ENCODE assay signal across 1 cellular context in the genomic region with DNA sequence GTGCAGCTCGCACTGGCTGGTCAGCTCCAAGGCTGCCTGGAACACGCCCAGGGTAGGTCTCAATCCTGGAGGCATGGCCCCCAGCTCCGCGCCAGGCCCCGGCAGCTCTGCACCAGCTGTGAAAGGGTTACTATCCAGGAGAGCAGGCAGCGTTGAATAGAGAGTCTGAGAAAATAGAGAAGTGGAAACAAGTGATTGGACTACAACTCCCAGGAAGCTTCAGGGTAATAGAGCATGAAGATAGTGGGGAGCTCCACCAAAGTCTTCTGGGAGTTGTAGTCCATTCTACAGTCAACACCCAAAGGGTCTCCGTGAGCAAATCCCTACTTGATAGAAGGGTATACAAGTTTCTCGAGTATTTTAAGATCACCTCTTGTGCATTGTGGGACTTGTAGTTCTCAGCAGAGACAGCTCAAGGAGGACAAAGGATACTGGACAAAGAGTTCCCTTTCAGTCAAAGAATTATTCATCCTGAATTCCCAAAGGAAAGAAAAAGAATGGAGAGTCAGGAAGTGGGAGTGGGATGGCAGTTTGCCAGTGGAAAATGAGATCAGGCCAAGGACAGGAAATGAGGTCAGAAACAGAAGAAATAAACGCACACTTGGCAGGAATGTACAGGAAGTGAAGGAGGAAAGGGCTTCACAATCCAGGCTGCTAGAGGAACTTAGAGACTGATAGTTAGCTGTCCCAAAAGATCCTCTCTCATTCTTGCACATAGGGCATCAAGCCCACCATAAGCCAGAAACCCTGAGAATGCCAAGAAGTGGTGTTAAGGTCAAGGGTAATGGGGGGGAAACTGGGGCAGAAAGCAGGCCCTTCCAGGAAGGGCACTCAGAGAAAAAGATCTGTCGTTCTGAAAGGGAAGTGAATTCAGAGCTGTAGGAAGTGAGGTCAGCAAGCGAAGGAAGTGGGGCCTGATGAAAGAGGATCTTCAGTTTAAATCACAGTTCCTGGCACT.
A peak's percentile ranks its signal among the peaks of the same experiment; 100 is the strongest.
TF ChIP-seq lines count a peak whose summit lies in the region.

No MANE protein-coding gene starts in this region.

TF ChIP-seq in HepG2, 621 proteins besides CTCF, POLR2A, EP300 and RAD21:
- no peak for TF ChIP-seq ZFAT (CRISPR knock-in tag; conservative IDR thresholded peaks at IDR 0.05)
- TF ChIP-seq CBFB (CRISPR knock-in tag; IDR thresholded peaks at IDR 0.05), result no peak
- no peak for TF ChIP-seq TBX2 (CRISPR knock-in tag; IDR thresholded peaks at IDR 0.05; ENCODE audit: borderline replicate concordance)
- no peak for TF ChIP-seq ZNF607 (CRISPR knock-in tag; IDR thresholded peaks at IDR 0.05; ENCODE audit: borderline replicate concordance)
- no peak for TF ChIP-seq ATF7-NPFF (CRISPR knock-in tag; IDR thresholded peaks at IDR 0.05; ENCODE audit: low read depth)
- no peak for TF ChIP-seq JUND (CRISPR knock-in tag; IDR thresholded peaks at IDR 0.05)
- TF ChIP-seq ARHGAP35 (CRISPR knock-in tag; IDR thresholded peaks at IDR 0.05; ENCODE audit: borderline replicate concordance), result no peak
- peak; percentile 83 for TF ChIP-seq SUZ12 (IDR thresholded peaks at IDR 0.05; ENCODE audit: low read depth, low read length)
- TF ChIP-seq RBFOX2 (IDR thresholded peaks at IDR 0.05; ENCODE audit: low read depth, low read length), result no peak
- TF ChIP-seq THAP11 (CRISPR knock-in tag; IDR thresholded peaks at IDR 0.05), result peak; percentile 99
- no peak for TF ChIP-seq STAT5B (CRISPR knock-in tag; IDR thresholded peaks at IDR 0.05)
- TF ChIP-seq, protein P1, sequence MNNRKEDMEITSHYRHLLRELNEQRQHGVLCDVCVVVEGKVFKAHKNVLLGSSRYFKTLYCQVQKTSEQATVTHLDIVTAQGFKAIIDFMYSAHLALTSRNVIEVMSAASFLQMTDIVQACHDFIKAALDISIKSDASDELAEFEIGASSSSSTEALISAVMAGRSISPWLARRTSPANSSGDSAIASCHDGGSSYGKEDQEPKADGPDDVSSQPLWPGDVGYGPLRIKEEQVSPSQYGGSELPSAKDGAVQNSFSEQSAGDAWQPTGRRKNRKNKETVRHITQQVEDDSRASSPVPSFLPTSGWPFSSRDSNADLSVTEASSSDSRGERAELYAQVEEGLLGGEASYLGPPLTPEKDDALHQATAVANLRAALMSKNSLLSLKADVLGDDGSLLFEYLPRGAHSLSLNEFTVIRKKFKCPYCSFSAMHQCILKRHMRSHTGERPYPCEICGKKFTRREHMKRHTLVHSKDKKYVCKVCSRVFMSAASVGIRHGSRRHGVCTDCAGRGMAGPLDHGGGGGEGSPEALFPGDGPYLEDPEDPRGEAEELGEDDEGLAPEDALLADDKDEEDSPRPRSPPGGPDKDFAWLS (CRISPR knock-in tag; IDR thresholded peaks at IDR 0.05; ENCODE audit: borderline replicate concordance), result no peak
- TF ChIP-seq, protein P2, sequence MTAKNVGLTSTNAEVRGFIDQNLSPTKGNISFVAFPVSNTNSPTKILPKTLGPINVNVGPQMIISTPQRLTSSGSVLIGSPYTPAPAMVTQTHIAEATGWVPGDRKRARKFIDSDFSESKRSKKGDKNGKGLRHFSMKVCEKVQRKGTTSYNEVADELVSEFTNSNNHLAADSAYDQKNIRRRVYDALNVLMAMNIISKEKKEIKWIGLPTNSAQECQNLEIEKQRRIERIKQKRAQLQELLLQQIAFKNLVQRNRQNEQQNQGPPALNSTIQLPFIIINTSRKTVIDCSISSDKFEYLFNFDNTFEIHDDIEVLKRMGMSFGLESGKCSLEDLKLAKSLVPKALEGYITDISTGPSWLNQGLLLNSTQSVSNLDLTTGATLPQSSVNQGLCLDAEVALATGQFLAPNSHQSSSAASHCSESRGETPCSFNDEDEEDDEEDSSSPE (CRISPR knock-in tag; IDR thresholded peaks at IDR 0.05), result no peak
- TF ChIP-seq, protein P3, sequence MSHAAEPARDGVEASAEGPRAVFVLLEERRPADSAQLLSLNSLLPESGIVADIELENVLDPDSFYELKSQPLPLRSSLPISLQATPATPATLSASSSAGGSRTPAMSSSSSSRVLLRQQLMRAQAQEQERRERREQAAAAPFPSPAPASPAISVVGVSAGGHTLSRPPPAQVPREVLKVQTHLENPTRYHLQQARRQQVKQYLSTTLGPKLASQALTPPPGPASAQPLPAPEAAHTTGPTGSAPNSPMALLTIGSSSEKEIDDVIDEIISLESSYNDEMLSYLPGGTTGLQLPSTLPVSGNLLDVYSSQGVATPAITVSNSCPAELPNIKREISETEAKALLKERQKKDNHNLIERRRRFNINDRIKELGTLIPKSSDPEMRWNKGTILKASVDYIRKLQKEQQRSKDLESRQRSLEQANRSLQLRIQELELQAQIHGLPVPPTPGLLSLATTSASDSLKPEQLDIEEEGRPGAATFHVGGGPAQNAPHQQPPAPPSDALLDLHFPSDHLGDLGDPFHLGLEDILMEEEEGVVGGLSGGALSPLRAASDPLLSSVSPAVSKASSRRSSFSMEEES (CRISPR knock-in tag; IDR thresholded peaks at IDR 0.05), result no peak
- no peak for TF ChIP-seq ZNF816 (CRISPR knock-in tag; IDR thresholded peaks at IDR 0.05; ENCODE audit: borderline replicate concordance)
- no peak for TF ChIP-seq REPIN1 (CRISPR knock-in tag; IDR thresholded peaks at IDR 0.05; ENCODE audit: borderline replicate concordance, low read depth)
- TF ChIP-seq, protein P4, sequence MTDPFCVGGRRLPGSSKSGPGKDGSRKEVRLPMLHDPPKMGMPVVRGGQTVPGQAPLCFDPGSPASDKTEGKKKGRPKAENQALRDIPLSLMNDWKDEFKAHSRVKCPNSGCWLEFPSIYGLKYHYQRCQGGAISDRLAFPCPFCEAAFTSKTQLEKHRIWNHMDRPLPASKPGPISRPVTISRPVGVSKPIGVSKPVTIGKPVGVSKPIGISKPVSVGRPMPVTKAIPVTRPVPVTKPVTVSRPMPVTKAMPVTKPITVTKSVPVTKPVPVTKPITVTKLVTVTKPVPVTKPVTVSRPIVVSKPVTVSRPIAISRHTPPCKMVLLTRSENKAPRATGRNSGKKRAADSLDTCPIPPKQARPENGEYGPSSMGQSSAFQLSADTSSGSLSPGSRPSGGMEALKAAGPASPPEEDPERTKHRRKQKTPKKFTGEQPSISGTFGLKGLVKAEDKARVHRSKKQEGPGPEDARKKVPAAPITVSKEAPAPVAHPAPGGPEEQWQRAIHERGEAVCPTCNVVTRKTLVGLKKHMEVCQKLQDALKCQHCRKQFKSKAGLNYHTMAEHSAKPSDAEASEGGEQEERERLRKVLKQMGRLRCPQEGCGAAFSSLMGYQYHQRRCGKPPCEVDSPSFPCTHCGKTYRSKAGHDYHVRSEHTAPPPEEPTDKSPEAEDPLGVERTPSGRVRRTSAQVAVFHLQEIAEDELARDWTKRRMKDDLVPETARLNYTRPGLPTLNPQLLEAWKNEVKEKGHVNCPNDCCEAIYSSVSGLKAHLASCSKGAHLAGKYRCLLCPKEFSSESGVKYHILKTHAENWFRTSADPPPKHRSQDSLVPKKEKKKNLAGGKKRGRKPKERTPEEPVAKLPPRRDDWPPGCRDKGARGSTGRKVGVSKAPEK (CRISPR knock-in tag; IDR thresholded peaks at IDR 0.05; ENCODE audit: borderline replicate concordance), result no peak
- TF ChIP-seq HCFC1 (IDR thresholded peaks at IDR 0.05; ENCODE audit: low read depth, low read length), result peak; percentile 89
- no peak for TF ChIP-seq TEAD3 (CRISPR knock-in tag; optimal IDR thresholded peaks at IDR 0.05; ENCODE audit: borderline replicate concordance)
- no peak for TF ChIP-seq ZBTB1 (CRISPR knock-in tag; IDR thresholded peaks at IDR 0.05; ENCODE audit: borderline replicate concordance)
- no peak for TF ChIP-seq NR3C1 (CRISPR knock-in tag; IDR thresholded peaks at IDR 0.05)
- no peak for TF ChIP-seq ONECUT2 (CRISPR knock-in tag; IDR thresholded peaks at IDR 0.05)
- no peak for TF ChIP-seq ZNF776 (CRISPR knock-in tag; IDR thresholded peaks at IDR 0.05)
- TF ChIP-seq ZNF143 (CRISPR knock-in tag; IDR thresholded peaks at IDR 0.05), result peak; percentile 93
- TF ChIP-seq ZNF432 (CRISPR knock-in tag; IDR thresholded peaks at IDR 0.05; ENCODE audit: borderline replicate concordance), result no peak
- TF ChIP-seq GABPA (IDR thresholded peaks at IDR 0.05; ENCODE audit: low read depth, low read length), result 0 out of 2 replicates have a peak, but pooled peaks have one; percentile 7
- TF ChIP-seq GABPA (CRISPR knock-in tag; IDR thresholded peaks at IDR 0.05; ENCODE audit: low read depth), result peak; percentile 53
- TF ChIP-seq ZNF841 (CRISPR knock-in tag; IDR thresholded peaks at IDR 0.05; ENCODE audit: borderline replicate concordance), result no peak
- peak; percentile 64 for TF ChIP-seq CREM (IDR thresholded peaks at IDR 0.05)
- TF ChIP-seq CREM (CRISPR knock-in tag; IDR thresholded peaks at IDR 0.05), result no peak
- TF ChIP-seq PLRG1 (conservative IDR thresholded peaks at IDR 0.05), result no peak
- peak; percentile 5; the same call in 1 of the 2 replicates for TF ChIP-seq CREB1 (IDR thresholded peaks at IDR 0.05)
- TF ChIP-seq CREB1 (CRISPR knock-in tag; IDR thresholded peaks at IDR 0.05), result peak; percentile 60
- no peak for TF ChIP-seq ZNF552 (CRISPR knock-in tag; IDR thresholded peaks at IDR 0.05; ENCODE audit: borderline replicate concordance)
- peak; percentile 71; the same call in 1 of the 2 replicates for TF ChIP-seq ZBTB21 (CRISPR knock-in tag; IDR thresholded peaks at IDR 0.05)
- TF ChIP-seq HNRNPH1 (optimal IDR thresholded peaks at IDR 0.05; ENCODE audit: low read depth, low read length), result no peak
- TF ChIP-seq RNF2 (conservative IDR thresholded peaks at IDR 0.05; ENCODE audit: low read depth), result no peak
- TF ChIP-seq, protein P5, sequence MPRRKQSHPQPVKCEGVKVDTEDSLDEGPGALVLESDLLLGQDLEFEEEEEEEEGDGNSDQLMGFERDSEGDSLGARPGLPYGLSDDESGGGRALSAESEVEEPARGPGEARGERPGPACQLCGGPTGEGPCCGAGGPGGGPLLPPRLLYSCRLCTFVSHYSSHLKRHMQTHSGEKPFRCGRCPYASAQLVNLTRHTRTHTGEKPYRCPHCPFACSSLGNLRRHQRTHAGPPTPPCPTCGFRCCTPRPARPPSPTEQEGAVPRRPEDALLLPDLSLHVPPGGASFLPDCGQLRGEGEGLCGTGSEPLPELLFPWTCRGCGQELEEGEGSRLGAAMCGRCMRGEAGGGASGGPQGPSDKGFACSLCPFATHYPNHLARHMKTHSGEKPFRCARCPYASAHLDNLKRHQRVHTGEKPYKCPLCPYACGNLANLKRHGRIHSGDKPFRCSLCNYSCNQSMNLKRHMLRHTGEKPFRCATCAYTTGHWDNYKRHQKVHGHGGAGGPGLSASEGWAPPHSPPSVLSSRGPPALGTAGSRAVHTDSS (CRISPR knock-in tag; conservative IDR thresholded peaks at IDR 0.05), result no peak
- no peak for TF ChIP-seq FOXA1 (IDR thresholded peaks at IDR 0.05)
- TF ChIP-seq FOXA1 (CRISPR knock-in tag; IDR thresholded peaks at IDR 0.05), result no peak
- no peak for TF ChIP-seq ZFP41 (CRISPR knock-in tag; IDR thresholded peaks at IDR 0.05; ENCODE audit: borderline replicate concordance)
- TF ChIP-seq, protein P6, sequence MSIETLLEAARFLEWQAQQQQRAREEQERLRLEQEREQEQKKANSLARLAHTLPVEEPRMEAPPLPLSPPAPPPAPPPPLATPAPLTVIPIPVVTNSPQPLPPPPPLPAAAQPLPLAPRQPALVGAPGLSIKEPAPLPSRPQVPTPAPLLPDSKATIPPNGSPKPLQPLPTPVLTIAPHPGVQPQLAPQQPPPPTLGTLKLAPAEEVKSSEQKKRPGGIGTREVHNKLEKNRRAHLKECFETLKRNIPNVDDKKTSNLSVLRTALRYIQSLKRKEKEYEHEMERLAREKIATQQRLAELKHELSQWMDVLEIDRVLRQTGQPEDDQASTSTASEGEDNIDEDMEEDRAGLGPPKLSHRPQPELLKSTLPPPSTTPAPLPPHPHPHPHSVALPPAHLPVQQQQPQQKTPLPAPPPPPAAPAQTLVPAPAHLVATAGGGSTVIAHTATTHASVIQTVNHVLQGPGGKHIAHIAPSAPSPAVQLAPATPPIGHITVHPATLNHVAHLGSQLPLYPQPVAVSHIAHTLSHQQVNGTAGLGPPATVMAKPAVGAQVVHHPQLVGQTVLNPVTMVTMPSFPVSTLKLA (IDR thresholded peaks at IDR 0.05), result no peak
- TF ChIP-seq ELF1 (CRISPR knock-in tag; IDR thresholded peaks at IDR 0.05), result 0 out of 2 replicates have a peak, but pooled peaks have one; percentile 6
- no peak for TF ChIP-seq HNRNPLL (IDR thresholded peaks at IDR 0.05; ENCODE audit: low read depth, low read length, poor library complexity, severe bottlenecking)
- no peak for TF ChIP-seq NFATC3 (CRISPR knock-in tag; IDR thresholded peaks at IDR 0.05)
- TF ChIP-seq SCMH1 (CRISPR knock-in tag; IDR thresholded peaks at IDR 0.05; ENCODE audit: borderline replicate concordance), result no peak
- no peak for TF ChIP-seq ZFP36L1 (CRISPR knock-in tag; IDR thresholded peaks at IDR 0.05)
- no peak for TF ChIP-seq HOXA7 (CRISPR knock-in tag; IDR thresholded peaks at IDR 0.05)
- TF ChIP-seq KLF6 (CRISPR knock-in tag; IDR thresholded peaks at IDR 0.05), result no peak
